18 cellular contexts compared by ENCODE assay signal in genomic region chr2:200342235-200342634, GRCh38. TPM values are rescaled to one million over a fixed set of nuclear protein-coding genes. Genes with fewer than 3 reads are reported as not detected.
DNase-seq lines count a peak whose midpoint lies in the region; ATAC-seq, FAIRE-seq and TF ChIP-seq lines count a peak whose summit lies in the region.
"Had no signal": no experiment of that assay in that cellular context is flagged by ENCODE, and none has a peak within 500 bp of the region (broad histone marks: within the 10 kb centered on the region; RNA-seq: fewer than 3 reads in every experiment).

No MANE protein-coding gene starts in this region.

- no peak overlapping the region for H3K18ac ChIP-seq in trophoblast cell (ENCODE audit: low read length)

- no peaks in the 10 kb centered on the region for H3K9me3 ChIP-seq in Caco-2
- no peaks in the 10 kb centered on the region for H3K9me3 ChIP-seq in Panc1 (ENCODE audit: control insufficient read depth, insufficient read depth, low read depth, low read length)
- H3K9me3 ChIP-seq in trophoblast cell (ENCODE audit: insufficient read depth, low read depth, low read length), result no peaks in the 10 kb centered on the region
- no peaks in the 10 kb centered on the region for H3K9me3 ChIP-seq in left ventricle myocardium inferior (replicated peaks)
- H3K9me3 ChIP-seq: A549, HAP-1 had no signal

- H3K4ac ChIP-seq in trophoblast cell (ENCODE audit: low read depth, low read length), result peak overlapping the region; percentile 70

- H3K27ac Mint-ChIP-seq in Caco-2 (ENCODE audit: unreplicated experiment), result peak overlapping the region; percentile 6
- H3K27ac Mint-ChIP-seq: CD4-positive, alpha-beta T cell had no signal

- no CpG with 5 or more reads among the region's 2 CpGs for WGBS in trophoblast cell (ENCODE audit: extremely low coverage, insufficient coverage, insufficient read length)

- TF ChIP-seq CTCF in Caco-2 (IDR thresholded peaks at IDR 0.05; ENCODE audit: insufficient read depth in 1 of 2, low read depth in 1 of 2, low read length in 1 of 2, severe bottlenecking in 1 of 2, unreplicated experiment in 1 of 2), result no peak
- TF ChIP-seq CTCF in Panc1 (IDR thresholded peaks at IDR 0.05), result no peak
- TF ChIP-seq CTCF in dorsolateral prefrontal cortex (IDR thresholded peaks at IDR 0.05 in 54 of 56, conservative IDR thresholded peaks at IDR 0.05 in 2 of 56; ENCODE audit: low read depth in 1 of 56, partially characterized antibody in 56 of 56), result no peak
- TF ChIP-seq CTCF in left ventricle myocardium inferior (IDR thresholded peaks at IDR 0.05; ENCODE audit: borderline replicate concordance), result no peak

- no peak overlapping the region for H2BK5ac ChIP-seq in trophoblast cell (ENCODE audit: low read depth, low read length, poor library complexity)

- H2AFZ ChIP-seq in trophoblast cell (ENCODE audit: insufficient read depth, low read length, poor library complexity), result no peak overlapping the region

- H3K4me2 ChIP-seq in trophoblast cell (ENCODE audit: low read length), result no peak overlapping the region
- H3K4me2 ChIP-seq: A549 had no signal

- peaks cover 33% of the 10 kb centered on the region for H3K4me1 ChIP-seq in Caco-2
- peaks cover 47% of the 10 kb centered on the region for H3K4me1 ChIP-seq in Panc1 (ENCODE audit: control insufficient read depth, insufficient read depth, low read length)
- peaks cover 0 to 2% of the 10 kb centered on the region in 2 experiments for H3K4me1 ChIP-seq in trophoblast cell (ENCODE audit: control insufficient read depth in 1 of 2, insufficient read depth in 2 of 2, low read length in 2 of 2)
- H3K4me1 ChIP-seq in left ventricle myocardium inferior, result peaks cover 68% of the 10 kb centered on the region
- H3K4me1 ChIP-seq: HAP-1 had no signal

- H3K4me3 Mint-ChIP-seq in Caco-2 (ENCODE audit: unreplicated experiment), result no peak overlapping the region
- H3K4me3 Mint-ChIP-seq: CD4-positive, alpha-beta T cell had no signal

- H2AK5ac ChIP-seq in trophoblast cell (ENCODE audit: low read length), result no peak overlapping the region

- no peak overlapping the region for H4K12ac ChIP-seq in trophoblast cell (ENCODE audit: low read depth, low read length)

- no peak overlapping the region for H3K23ac ChIP-seq in trophoblast cell (ENCODE audit: low read length)

- H3K4me1 Mint-ChIP-seq in Caco-2 (ENCODE audit: low read depth, unreplicated experiment), result peaks cover 51% of the 10 kb centered on the region

- H3K4me3 ChIP-seq in Caco-2 (ENCODE audit: low read depth, low read length), result no peak overlapping the region
- no peak overlapping the region for H3K4me3 ChIP-seq in Panc1 (ENCODE audit: low read depth in 2 of 2, low read length in 2 of 2)
- no peak overlapping the region for H3K4me3 ChIP-seq in dorsolateral prefrontal cortex
- no peak overlapping the region for H3K4me3 ChIP-seq in trophoblast cell (ENCODE audit: low read depth, low read length)
- no peak overlapping the region for H3K4me3 ChIP-seq in left ventricle myocardium inferior
- H3K4me3 ChIP-seq: A549, HAP-1, K562 had no signal

- intact Hi-C loops in Caco-2 (cut with micrococcal nuclease; ENCODE audit: unreplicated experiment), result no loop called here
- intact Hi-C loops in Panc1 (cut with micrococcal nuclease; ENCODE audit: unreplicated experiment), result no loop called here
- intact Hi-C loops in dorsolateral prefrontal cortex (cut with DNase I), result no loop called here
- intact Hi-C loops in left ventricle myocardium inferior (cut with micrococcal nuclease), result no loop called here

- in situ Hi-C loops in Panc1 (cut with HindIII; ENCODE audit: low pct_unique_long_range_greater_than_20kb, low sequenced_read_pairs), result no loop called here

- no peak overlapping the region for H3K14ac ChIP-seq in trophoblast cell (ENCODE audit: low read length)

- H3K79me1 ChIP-seq in trophoblast cell (ENCODE audit: low read length), result no peaks in the 10 kb centered on the region

- CTCF ChIA-PET in Caco-2 (lab: Charles Lee), result no interaction called here
- CTCF ChIA-PET in Panc1 (lab: Charles Lee), result interaction anchor here (0.7 kb wide), 1 partner anchor 1871 kb away, joined by 3 read pairs; no protein-coding TSS in a partner anchor

- no peak overlapping the region for H2BK12ac ChIP-seq in trophoblast cell (ENCODE audit: low read length)

- POLR2A ChIA-PET in Caco-2 (lab: Charles Lee), result no interaction called here
- POLR2A ChIA-PET in Panc1 (lab: Charles Lee), result no interaction called here

- peaks cover 62% of the 10 kb centered on the region for H3K36me3 Mint-ChIP-seq in Caco-2 (ENCODE audit: insufficient read depth, unreplicated experiment)

- no peak for FAIRE-seq in GM19239 (lab: Jason Lieb, UNC)
- FAIRE-seq: A549, G401.6, GM12892, GM18507, K562 had no signal

- no peak overlapping the region for H3K9ac ChIP-seq in trophoblast cell (ENCODE audit: low read length)

- H3K79me2 ChIP-seq in trophoblast cell (ENCODE audit: control insufficient read depth, insufficient read depth, low read length, poor library complexity), result peaks cover 4% of the 10 kb centered on the region

- BruUV-seq in Caco-2 (replicated peaks; lab: Mats Ljungman, UMichigan), result no TSS peak
- no TSS peak for BruUV-seq in Panc1 (replicated peaks; lab: Mats Ljungman, UMichigan)

- H3K27me3 ChIP-seq in Caco-2 (replicated peaks; ENCODE audit: control insufficient read depth, insufficient read depth, low read length) (no peaks in the 10 kb centered on the region), Panc1 (ENCODE audit: control insufficient read depth, insufficient read depth, low read length) (no peaks in the 10 kb centered on the region), dorsolateral prefrontal cortex (no peaks in the 10 kb centered on the region), trophoblast cell (ENCODE audit: insufficient read depth, low read length) (no peaks in the 10 kb centered on the region), left ventricle myocardium inferior (ENCODE audit: low read depth) (no peaks in the 10 kb centered on the region)

- H3K36me3 ChIP-seq in Caco-2 (ENCODE audit: control insufficient read depth, insufficient read depth, low read length) (peaks cover 1% of the 10 kb centered on the region), Panc1 (ENCODE audit: control insufficient read depth, insufficient read depth, low read length) (no peaks in the 10 kb centered on the region), trophoblast cell (ENCODE audit: control insufficient read depth in 1 of 2, insufficient read depth in 2 of 2, low read length in 2 of 2) (peaks cover 0 to 3% of the 10 kb centered on the region in 2 experiments), left ventricle myocardium inferior (no peaks in the 10 kb centered on the region)
- H3K36me3 ChIP-seq: HAP-1 had no signal

- no peaks in the 10 kb centered on the region for H3K27me3 Mint-ChIP-seq in Caco-2 (ENCODE audit: insufficient read depth, unreplicated experiment)
- H3K27me3 Mint-ChIP-seq: CD4-positive, alpha-beta T cell had no signal

- H4K8ac ChIP-seq in trophoblast cell (ENCODE audit: low read depth, low read length), result no peak overlapping the region

- no peak for DNase-seq in Caco-2
- no peak for DNase-seq in Panc1 (ENCODE audit: low read depth, low spot score)
- peak in 2 of 10 donors; percentile 33 to 34 for DNase-seq in dorsolateral prefrontal cortex
- no peak for DNase-seq in trophoblast cell
- no peak for DNase-seq in islet precursor cell
- DNase-seq in left ventricle myocardium inferior, result no peak
- no peak for DNase-seq in NCI-H526 (lab: John Stamatoyannopoulos, UW)
- no peak for DNase-seq in GM19239 (ENCODE audit: insufficient read length, low spot score)
- DNase-seq: AML-193; CD4-positive, alpha-beta T cell had no signal

- H3K27ac ChIP-seq in Panc1 (ENCODE audit: low read length) (peak overlapping the region; percentile 60), dorsolateral prefrontal cortex (peak overlapping the region in 54 of 59 donors; percentile 0 to 84 (median 56)), trophoblast cell (ENCODE audit: low read depth, low read length) (no peak overlapping the region), left ventricle myocardium inferior (replicated peaks) (no peak overlapping the region)
- H3K27ac ChIP-seq: 22Rv1, A549, C4-2B had no signal

- ATAC-seq in Panc1, result peak; percentile 53; the same call in 1 of the 2 replicates
- ATAC-seq: A549, K562 had no signal

- H4K91ac ChIP-seq in trophoblast cell (ENCODE audit: low read depth, low read length), result no peak overlapping the region

- no peak overlapping the region for H2BK120ac ChIP-seq in trophoblast cell (ENCODE audit: insufficient read depth, low read length, poor library complexity)

- H3K9me3 Mint-ChIP-seq in Caco-2 (ENCODE audit: unreplicated experiment), result no peaks in the 10 kb centered on the region
- H3K9me3 Mint-ChIP-seq: CD4-positive, alpha-beta T cell had no signal

RNA-seq across cellular contexts. Expression of gene SPATS2L, which starts 35.7 kb away (rescaled TPM):
- 189 and 196 TPM in 2 replicates for total RNA-seq in Caco-2 (2022)
- total RNA-seq in Panc1 (2021; ENCODE audit: unreplicated experiment), result 282 TPM
- polyA plus RNA-seq in Panc1 (2012; ENCODE audit: insufficient read length), result 189 TPM
- 100 to 1,000 TPM in 1 of 120 experiments, 10 to 100 TPM in 119; 43.6 to 101 (median 74.3) TPM for total RNA-seq in dorsolateral prefrontal cortex
- polyA plus RNA-seq in trophoblast cell (2013), result 338 and 348 TPM in 2 replicates
- total RNA-seq in left ventricle myocardium inferior, result 54.9 TPM

Comparison
In these comparisons a context has a peak if more than half of its experiments do, and no peak if none do; other contexts are left out.
1. H3K27ac ChIP-seq: peak in Panc1 (single experiment) and dorsolateral prefrontal cortex (54 of 59); none in trophoblast cell (single experiment) and left ventricle myocardium inferior (single experiment).